ENCODE assay signal across 8 cellular contexts in the genomic region with DNA sequence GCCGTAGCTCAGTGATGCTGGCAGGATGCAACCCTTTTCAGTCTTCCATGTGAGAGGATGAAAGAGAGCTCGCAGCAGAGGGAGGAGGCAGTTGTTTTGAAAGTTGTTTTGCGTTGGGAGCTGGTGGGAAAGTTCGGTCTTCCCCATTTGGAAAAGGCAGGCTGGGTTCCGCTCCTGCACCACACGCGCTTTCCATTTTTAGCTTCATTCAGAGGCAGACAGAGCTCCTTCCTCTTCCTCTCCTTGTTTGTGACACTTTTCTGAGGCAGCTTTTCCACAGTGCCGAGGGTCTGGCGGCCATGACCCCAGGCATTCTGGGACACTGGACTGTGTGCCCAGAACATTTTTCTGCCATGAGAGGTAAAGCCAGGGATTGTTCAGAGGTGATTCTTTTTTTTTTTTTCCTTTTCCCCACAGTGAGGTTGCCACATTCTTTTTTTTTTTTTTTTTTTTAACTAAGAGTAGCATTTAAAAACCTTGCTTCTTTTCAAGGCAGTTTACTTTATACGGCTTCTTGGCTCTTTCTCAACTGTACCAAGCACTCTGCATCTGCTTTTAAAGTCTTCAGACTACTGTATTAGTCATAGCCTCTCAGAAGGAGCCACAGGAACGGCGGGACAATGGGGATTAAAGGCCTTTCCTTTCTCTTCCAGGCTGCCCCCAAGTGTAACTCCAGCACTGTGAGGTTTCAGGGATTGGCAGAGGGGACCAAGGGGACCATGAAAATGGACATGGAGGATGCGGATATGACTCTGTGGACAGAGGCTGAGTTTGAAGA. TPM values are rescaled to one million over a fixed set of nuclear protein-coding genes. Genes with fewer than 3 reads are reported as not detected.
DNase-seq lines count a peak whose midpoint lies in the region; ATAC-seq and TF ChIP-seq lines count a peak whose summit lies in the region.

No MANE protein-coding gene starts in this region.

- no peaks in the 10 kb centered on the region for H4K20me1 ChIP-seq in PC-3 (ENCODE audit: low read length)

- no peak overlapping the region for H3K27ac Mint-ChIP-seq in neural crest cell (ENCODE audit: unreplicated experiment)

- POLR2A ChIA-PET in PC-3 (lab: Charles Lee; ENCODE audit: unreplicated experiment): interaction anchor here (0.5 kb wide), 1 partner anchor 238 kb away, joined by 6 read pairs; no protein-coding TSS in a partner anchor

- H3K79me2 ChIP-seq in PC-3 (ENCODE audit: low read length): peaks cover 11% of the 10 kb centered on the region; the same call in 1 of the 2 replicates

- peaks cover 51% of the 10 kb centered on the region for H3K27me3 Mint-ChIP-seq in neural crest cell (ENCODE audit: low read depth)

- H3K4me2 ChIP-seq in PC-3 (ENCODE audit: low read length): peak overlapping the region; percentile 97

- no TSS peak for BruUV-seq in PC-3 (replicated peaks; lab: Mats Ljungman, UMichigan)

- no peak overlapping the region for H3K9ac ChIP-seq in PC-3 (ENCODE audit: low read length)

- peak overlapping the region; percentile 86 for H3K4me3 ChIP-seq in PC-3 (ENCODE audit: low read length)

- peak overlapping the region; percentile 54; the same call in 1 of the 2 replicates for H2AFZ ChIP-seq in PC-3 (ENCODE audit: low read length)

- CTCF ChIA-PET in PC-3 (lab: Charles Lee): interaction anchor here (0.8 kb wide), 1 partner anchor 136 kb away, joined by 4 read pairs; no protein-coding TSS in a partner anchor

- H3K36me3 ChIP-seq in PC-3 (ENCODE audit: low read depth, low read length): no peaks in the 10 kb centered on the region

- no peaks in the 10 kb centered on the region for H3K9me2 ChIP-seq in PC-3 (replicated peaks; ENCODE audit: low read length)

- H3K27me3 ChIP-seq in PC-3 (ENCODE audit: low read length): no peaks in the 10 kb centered on the region

- peak; percentile 28; the same call in 1 of the 2 replicates for ATAC-seq in PC-3
- no peak for ATAC-seq in HG02588 (IDR thresholded peaks at IDR 0.05; ENCODE audit: unreplicated experiment)
- no peak for ATAC-seq in HG02610 (IDR thresholded peaks at IDR 0.05; ENCODE audit: unreplicated experiment)

- H3K36me3 Mint-ChIP-seq in neural crest cell (ENCODE audit: low read depth): no peaks in the 10 kb centered on the region

- peak overlapping the region; percentile 73 for H3K4me3 Mint-ChIP-seq in neural crest cell

- H3F3A ChIP-seq in PC-3 (ENCODE audit: low read length, unreplicated experiment): no peaks in the 10 kb centered on the region

- H3K27ac ChIP-seq in PC-3 (ENCODE audit: low read length) (no peak overlapping the region), epithelial cell of prostate (peak overlapping the region; percentile 97)

- H3K4me1 Mint-ChIP-seq in neural crest cell: peaks cover 44% of the 10 kb centered on the region

- H3K9me3 ChIP-seq in PC-3 (ENCODE audit: low read length): no peaks in the 10 kb centered on the region

- peaks cover 49% of the 10 kb centered on the region for H3K4me1 ChIP-seq in PC-3 (ENCODE audit: insufficient read depth, low read length)

- DNase-seq in Daoy (ENCODE audit: low read depth) (peak; percentile 58), PC-3 (peak; percentile 53), epithelial cell of prostate (ENCODE audit: low read depth, low spot score) (no peak), neural crest cell (ENCODE audit: low read depth, low spot score) (no peak), cortex of kidney (lab: John Stamatoyannopoulos, UW) (no peak), GM10266 (ENCODE audit: extremely low spot score) (no peak)

- H3K9me3 Mint-ChIP-seq in neural crest cell: no peaks in the 10 kb centered on the region

- intact Hi-C loops in PC-3 (cut with micrococcal nuclease): loop anchor here (5.0 to 10.0 kb wide), 4 partner anchors 95 to 563 kb away; no protein-coding TSS in a partner anchor

- TF ChIP-seq CTCF in PC-3 (conservative IDR thresholded peaks at IDR 0.05; ENCODE audit: low read depth, low read length) (no peak), neural crest cell (conservative IDR thresholded peaks at IDR 0.05) (no peak), GM10266 (IDR thresholded peaks at IDR 0.05; ENCODE audit: control insufficient read depth, insufficient read depth, low read depth, missing control alignments) (no peak)

RNA-seq across cellular contexts. Expression of a gene that starts 1.6 kb away (rescaled TPM):
- total RNA-seq in Daoy (2014; rRNA removed; shearing (Covaris generic)): 0.86 and 2.9 TPM in 2 replicates
- total RNA-seq in PC-3 (2014; rRNA removed) (2.0 and 2.5 TPM in 2 replicates), neural crest cell (1.2 and 1.7 TPM in 2 replicates)

Comparison
In these comparisons a context has a peak if more than half of its experiments do, and no peak if none do; other contexts are left out.
1. DNase-seq: peak in Daoy (single experiment) and PC-3 (single experiment); none in epithelial cell of prostate (single experiment), neural crest cell (single experiment), cortex of kidney (single experiment) and GM10266 (single experiment).